Comparison of ENCODE assay signal across 18 cellular contexts in genomic region chr1:22115281-22115680, GRCh38. TPM values are rescaled to one million over a fixed set of nuclear protein-coding genes. Genes with fewer than 3 reads are reported as not detected.
A peak's percentile ranks its signal among the peaks of the same experiment; 100 is the strongest.
DNase-seq lines count a peak whose midpoint lies in the region; ATAC-seq and TF ChIP-seq lines count a peak whose summit lies in the region.
"Had no signal": no experiment of that assay in that cellular context is flagged by ENCODE, and none has a peak within 500 bp of the region (broad histone marks: within the 10 kb centered on the region; RNA-seq: fewer than 3 reads in every experiment).

No MANE protein-coding gene starts in this region.

- H2AFZ ChIP-seq in SK-N-SH (ENCODE audit: low read depth) (no peak overlapping the region), neuronal stem cell (ENCODE audit: low read length) (no peak overlapping the region)

- peaks cover 18 to 55% of the 10 kb centered on the region in 2 experiments for H3K4me1 ChIP-seq in SK-N-SH (ENCODE audit: control insufficient read depth in 1 of 2, insufficient read depth in 2 of 2, low read depth in 1 of 2, low read length in 1 of 2)
- peaks cover 9 to 16% of the 10 kb centered on the region in 2 donors for H3K4me1 ChIP-seq in neuronal stem cell (ENCODE audit: control insufficient read depth in 2 of 2, insufficient read depth in 1 of 2, low read depth in 1 of 2, low read length in 2 of 2)

- H3K79me1 ChIP-seq in neuronal stem cell (ENCODE audit: low read depth, low read length) = peaks cover 7% of the 10 kb centered on the region

- H3K27ac Mint-ChIP-seq in HFFc6 = peak overlapping the region; percentile 45

- 100% methylated on average over 5 of the region's 6 CpGs for WGBS in SK-N-SH (ENCODE audit: low lambda C conversion rate)
- no CpG with 5 or more reads among the region's 6 CpGs for WGBS in neuronal stem cell (ENCODE audit: extremely low coverage in 2 of 2, insufficient read length in 2 of 2, insufficient replicate concordance in 1 of 2), 2 donors
- WGBS in lower leg skin, 2 donors = 87 to 89% methylated on average over 6 of the region's 6 CpGs

- no peak for TF ChIP-seq RAD21 in SK-N-SH (IDR thresholded peaks at IDR 0.05; ENCODE audit: low read length)

- H3K4me3 ChIP-seq in SK-N-SH (ENCODE audit: low read depth in 2 of 2, low read length in 1 of 2) (no peak overlapping the region), dorsolateral prefrontal cortex (no peak overlapping the region), neuronal stem cell (ENCODE audit: low read length in 2 of 2) (no peak overlapping the region), lower leg skin (ENCODE audit: low read depth, poor library complexity, severe bottlenecking) (no peak overlapping the region)
- H3K4me3 ChIP-seq: Peyer's patch had no signal

- H3K9me3 ChIP-seq in SK-N-SH (no peaks in the 10 kb centered on the region), neuronal stem cell (replicated peaks in 1 of 2; ENCODE audit: control insufficient read depth in 2 of 2, insufficient read depth in 1 of 2, low read depth in 1 of 2, low read length in 2 of 2) (no peaks in the 10 kb centered on the region)
- H3K9me3 ChIP-seq: Peyer's patch had no signal

- no peak overlapping the region for H2BK12ac ChIP-seq in neuronal stem cell (ENCODE audit: low read length)

- no peak overlapping the region for H2AK5ac ChIP-seq in neuronal stem cell (ENCODE audit: low read depth, low read length)

- CTCF ChIA-PET in SK-N-SH (lab: Yijun Ruan, JAX) = interaction anchor here (1.1 to 3.4 kb wide), 4 partner anchors 10 to 301 kb away, joined by 3 to 20 read pairs (median 8); no protein-coding TSS in a partner anchor

- DNase-seq in SK-N-SH (peak; percentile 11), HFFc6 (no peak), dorsolateral prefrontal cortex (peak in 1 of 10 donors; percentile 21), neuronal stem cell (ENCODE audit: low spot score) (no peak), lower leg skin (ENCODE audit: low spot score in 2 of 2) (no peak), NCI-H748 (lab: John Stamatoyannopoulos, UW; ENCODE audit: unreplicated experiment) (no peak), nucleus accumbens (lab: John Stamatoyannopoulos, UW) (no peak)
- DNase-seq: activated CD4-positive, alpha-beta T cell treated with anti-CD3 and anti-CD28 coated beads, Interleukin-2, amount 50 U/mL, for 1 hour; kidney; NCI-H187; NCI-H526 treated with DMSO at 0.1 percent for 48 hours had no signal

- no peaks in the 10 kb centered on the region for H3F3A ChIP-seq in SK-N-SH (replicated peaks; ENCODE audit: insufficient read depth)

- H3K18ac ChIP-seq in neuronal stem cell (ENCODE audit: low read length) = peak overlapping the region; percentile 45

- H3K9me3 Mint-ChIP-seq in HFFc6 = no peaks in the 10 kb centered on the region

- TF ChIP-seq EP300 in SK-N-SH (IDR thresholded peaks at IDR 0.05; ENCODE audit: borderline replicate concordance in 1 of 2, low read depth in 1 of 2, low read length in 1 of 2) = no peak

- H3K27ac ChIP-seq in SK-N-SH (ENCODE audit: low read depth in 2 of 2, low read length in 1 of 2) (no peak overlapping the region; a peak in 1 of 4 replicates), dorsolateral prefrontal cortex (peak overlapping the region in 48 of 59 donors; percentile 10 to 89 (median 74)), neuronal stem cell (replicated peaks; ENCODE audit: low read length) (no peak overlapping the region)
- H3K27ac ChIP-seq: 22Rv1, epithelial cell of prostate, HL-60 had no signal

- no peaks in the 10 kb centered on the region for H3K27me3 ChIP-seq in SK-N-SH (ENCODE audit: insufficient read depth)
- no peaks in the 10 kb centered on the region for H3K27me3 ChIP-seq in dorsolateral prefrontal cortex
- H3K27me3 ChIP-seq in neuronal stem cell (ENCODE audit: control insufficient read depth in 3 of 3, insufficient read depth in 3 of 3, low read depth in 1 of 3, low read length in 3 of 3) = no peaks in the 10 kb centered on the region
- H3K27me3 ChIP-seq: Peyer's patch had no signal

- peaks cover 15% of the 10 kb centered on the region for H3K36me3 Mint-ChIP-seq in HFFc6 (ENCODE audit: low read depth)

- POLR2A ChIA-PET in SK-N-SH (lab: Yijun Ruan, JAX) = no interaction called here

- H3K9ac ChIP-seq in SK-N-SH (no peak overlapping the region), neuronal stem cell (ENCODE audit: low read depth, low read length, poor library complexity) (no peak overlapping the region)

- intact Hi-C loops in dorsolateral prefrontal cortex (cut with DNase I) (no loop called here), lower leg skin (cut with DNase I; ENCODE audit: low total_unique reads) (no loop called here)

- peaks cover 25% of the 10 kb centered on the region; the same call in 1 of the 2 replicates for H3K79me2 ChIP-seq in SK-N-SH (ENCODE audit: insufficient read depth)

- H3K4ac ChIP-seq in neuronal stem cell (ENCODE audit: low read length) = no peak overlapping the region

- H3K27me3 Mint-ChIP-seq in HFFc6 (ENCODE audit: insufficient read depth) = peaks cover 2% of the 10 kb centered on the region; the same call in 1 of the 2 replicates

- peaks cover 96% of the 10 kb centered on the region for H4K20me1 ChIP-seq in SK-N-SH (ENCODE audit: insufficient read depth)

- H3K4me2 ChIP-seq in SK-N-SH (no peak overlapping the region), neuronal stem cell (ENCODE audit: insufficient read depth, low read length, poor library complexity, severe bottlenecking) (no peak overlapping the region)

- H2BK5ac ChIP-seq in neuronal stem cell (ENCODE audit: low read length) = no peak overlapping the region

- no peak overlapping the region for H2BK120ac ChIP-seq in neuronal stem cell (ENCODE audit: low read depth, low read length)

- H3K36me3 ChIP-seq in SK-N-SH (replicated peaks in 1 of 2; ENCODE audit: control insufficient read depth in 1 of 2, insufficient read depth in 2 of 2, low read length in 1 of 2) (peaks cover 21 to 27% of the 10 kb centered on the region in 2 experiments), neuronal stem cell (replicated peaks in 1 of 2; ENCODE audit: control insufficient read depth in 2 of 2, insufficient read depth in 2 of 2, low read length in 2 of 2) (peaks cover 8 to 36% of the 10 kb centered on the region in 2 donors)

- H3K14ac ChIP-seq in neuronal stem cell (ENCODE audit: low read length) = no peak overlapping the region

- peak overlapping the region; percentile 59 for H3K23ac ChIP-seq in neuronal stem cell (ENCODE audit: low read depth, low read length, poor library complexity)

- no peak for ATAC-seq in SK-N-SH treated with all-trans-retinoic acid at 6 μM for 48 hours

- no peaks in the 10 kb centered on the region for H3K9me2 ChIP-seq in SK-N-SH

- H3K4me1 Mint-ChIP-seq in HFFc6 (ENCODE audit: low read depth) = peaks cover 51% of the 10 kb centered on the region

- H2BK15ac ChIP-seq in neuronal stem cell (ENCODE audit: low read length) = no peak overlapping the region

- H4K91ac ChIP-seq in neuronal stem cell (ENCODE audit: low read depth, low read length, poor library complexity) = no peak overlapping the region

- H4K8ac ChIP-seq in neuronal stem cell (ENCODE audit: low read depth, low read length) = no peak overlapping the region

- H3K4me3 Mint-ChIP-seq in HFFc6 = no peak overlapping the region

- no peak for TF ChIP-seq POLR2A in lower leg skin (IDR thresholded peaks at IDR 0.05)

- no peak for TF ChIP-seq CTCF in SK-N-SH (IDR thresholded peaks at IDR 0.05)
- TF ChIP-seq CTCF in HFFc6 (IDR thresholded peaks at IDR 0.05) = no peak
- TF ChIP-seq CTCF in dorsolateral prefrontal cortex (IDR thresholded peaks at IDR 0.05 in 54 of 56, conservative IDR thresholded peaks at IDR 0.05 in 2 of 56; ENCODE audit: low read depth in 1 of 56, partially characterized antibody in 56 of 56) = no peak
- TF ChIP-seq CTCF in lower leg skin (IDR thresholded peaks at IDR 0.05) = no peak

TF ChIP-seq in SK-N-SH, 30 proteins besides CTCF, POLR2A, EP300 and RAD21 (continues in another document):
- TF ChIP-seq USF1 (IDR thresholded peaks at IDR 0.05; ENCODE audit: borderline replicate concordance, low read depth) = no peak
- no peak for TF ChIP-seq FOXM1 (IDR thresholded peaks at IDR 0.05; ENCODE audit: low read depth)
- TF ChIP-seq EZH2phosphoT487 (IDR thresholded peaks at IDR 0.05; ENCODE audit: borderline replicate concordance, low read depth) = no peak
- no peak for TF ChIP-seq JUND (IDR thresholded peaks at IDR 0.05)
- no peak for TF ChIP-seq NFIC (IDR thresholded peaks at IDR 0.05; ENCODE audit: borderline replicate concordance)
- no peak for TF ChIP-seq FOSL2 (IDR thresholded peaks at IDR 0.05; ENCODE audit: borderline replicate concordance, low read depth)
- TF ChIP-seq SIN3A (IDR thresholded peaks at IDR 0.05; ENCODE audit: borderline replicate concordance, low read depth, low read length) = no peak

TF ChIP-seq in SK-N-SH treated with all-trans-retinoic acid at 6 μM for 48 hours, 23 proteins besides CTCF, POLR2A, EP300 and RAD21 (continues in another document):
- TF ChIP-seq ZNF8 (CRISPR knock-in tag; IDR thresholded peaks at IDR 0.05) (no peak), ARNTL (CRISPR knock-in tag; IDR thresholded peaks at IDR 0.05; ENCODE audit: borderline replicate concordance, low read depth) (no peak), ESRRG (CRISPR knock-in tag; IDR thresholded peaks at IDR 0.05) (no peak), ZNF565 (CRISPR knock-in tag; conservative IDR thresholded peaks at IDR 0.05; ENCODE audit: low read depth) (no peak), PATZ1 (CRISPR knock-in tag; IDR thresholded peaks at IDR 0.05; ENCODE audit: borderline replicate concordance) (no peak), ZC3H10 (CRISPR knock-in tag; IDR thresholded peaks at IDR 0.05) (no peak)

RNA-seq across cellular contexts. Expression of gene WNT4, which starts 27.6 kb away (rescaled TPM):
- 0.03 and 0.08 TPM in 2 replicates for polyA plus RNA-seq in SK-N-SH (2012; rRNA removed)
- polyA plus RNA-seq in SK-N-SH (2012; cell fraction: cytosol; rRNA removed) = 0.01 and 0.05 TPM in 2 replicates
- 0.02 and 0.23 TPM in 2 replicates for polyA plus RNA-seq in SK-N-SH (2012; cell fraction: nucleus; rRNA removed)
- total RNA-seq in HFFc6 (2021; fragmentation: NEBNext Ultra II Directional; extraction: Animal tissue kit (Norgen Biotek cat#: 25700)) = not detected
- total RNA-seq in dorsolateral prefrontal cortex (1 to 10 TPM in 98 of 120 experiments, under 1 TPM in 22; 0.50 to 4.2 (median 1.5) TPM), lower leg skin (10 to 100 TPM in 3 of 4 donors, 1 to 10 TPM in 1; 9.4 to 18.8 (median 14.5) TPM)
- polyA plus RNA-seq in neuronal stem cell (2013, experiment 1 of 2) = not detected
- not detected for polyA plus RNA-seq in neuronal stem cell (2013, experiment 2 of 2)
- total RNA-seq: LHCN-M2; T-helper 2 cell treated with Interferon-gamma antibody and Interleukin-4, amounts not matched to agents 100 ng/mL and 5 ng/mL, for 36 hours had no signal

Comparison
In these comparisons a context has a peak if more than half of its experiments do, and no peak if none do; other contexts are left out.
1. H3K27ac ChIP-seq: peak in dorsolateral prefrontal cortex (48 of 59); none in SK-N-SH (0 of 2) and neuronal stem cell (single experiment).